Comparison of ENCODE assay signal across 1 cellular context in genomic region chr6:111870751-111871064, GRCh38.
TF ChIP-seq lines count a peak whose summit lies in the region.

No MANE protein-coding gene starts in this region.

TF ChIP-seq in HEK293, 187 proteins besides CTCF, POLR2A, EP300 and RAD21 (continued from another document):
- TF ChIP-seq, protein P1, sequence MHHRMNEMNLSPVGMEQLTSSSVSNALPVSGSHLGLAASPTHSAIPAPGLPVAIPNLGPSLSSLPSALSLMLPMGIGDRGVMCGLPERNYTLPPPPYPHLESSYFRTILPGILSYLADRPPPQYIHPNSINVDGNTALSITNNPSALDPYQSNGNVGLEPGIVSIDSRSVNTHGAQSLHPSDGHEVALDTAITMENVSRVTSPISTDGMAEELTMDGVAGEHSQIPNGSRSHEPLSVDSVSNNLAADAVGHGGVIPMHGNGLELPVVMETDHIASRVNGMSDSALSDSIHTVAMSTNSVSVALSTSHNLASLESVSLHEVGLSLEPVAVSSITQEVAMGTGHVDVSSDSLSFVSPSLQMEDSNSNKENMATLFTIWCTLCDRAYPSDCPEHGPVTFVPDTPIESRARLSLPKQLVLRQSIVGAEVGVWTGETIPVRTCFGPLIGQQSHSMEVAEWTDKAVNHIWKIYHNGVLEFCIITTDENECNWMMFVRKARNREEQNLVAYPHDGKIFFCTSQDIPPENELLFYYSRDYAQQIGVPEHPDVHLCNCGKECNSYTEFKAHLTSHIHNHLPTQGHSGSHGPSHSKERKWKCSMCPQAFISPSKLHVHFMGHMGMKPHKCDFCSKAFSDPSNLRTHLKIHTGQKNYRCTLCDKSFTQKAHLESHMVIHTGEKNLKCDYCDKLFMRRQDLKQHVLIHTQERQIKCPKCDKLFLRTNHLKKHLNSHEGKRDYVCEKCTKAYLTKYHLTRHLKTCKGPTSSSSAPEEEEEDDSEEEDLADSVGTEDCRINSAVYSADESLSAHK (tag by site-specific recombination; IDR thresholded peaks at IDR 0.05), result no peak
- TF ChIP-seq ZNF600 (tag by site-specific recombination; IDR thresholded peaks at IDR 0.05), result peak; percentile 75
- TF ChIP-seq BCL11A (tag by site-specific recombination; IDR thresholded peaks at IDR 0.05; ENCODE audit: low read depth), result no peak
- peak; percentile 89 for TF ChIP-seq SP7 (tag by site-specific recombination; IDR thresholded peaks at IDR 0.05)
- TF ChIP-seq ZNF621 (tag by site-specific recombination; IDR thresholded peaks at IDR 0.05), result no peak
TF ChIP-seq in HEK293: peak in this region for 4.
